Comparison of ENCODE assay signal across 13 cellular contexts in the genomic region with DNA sequence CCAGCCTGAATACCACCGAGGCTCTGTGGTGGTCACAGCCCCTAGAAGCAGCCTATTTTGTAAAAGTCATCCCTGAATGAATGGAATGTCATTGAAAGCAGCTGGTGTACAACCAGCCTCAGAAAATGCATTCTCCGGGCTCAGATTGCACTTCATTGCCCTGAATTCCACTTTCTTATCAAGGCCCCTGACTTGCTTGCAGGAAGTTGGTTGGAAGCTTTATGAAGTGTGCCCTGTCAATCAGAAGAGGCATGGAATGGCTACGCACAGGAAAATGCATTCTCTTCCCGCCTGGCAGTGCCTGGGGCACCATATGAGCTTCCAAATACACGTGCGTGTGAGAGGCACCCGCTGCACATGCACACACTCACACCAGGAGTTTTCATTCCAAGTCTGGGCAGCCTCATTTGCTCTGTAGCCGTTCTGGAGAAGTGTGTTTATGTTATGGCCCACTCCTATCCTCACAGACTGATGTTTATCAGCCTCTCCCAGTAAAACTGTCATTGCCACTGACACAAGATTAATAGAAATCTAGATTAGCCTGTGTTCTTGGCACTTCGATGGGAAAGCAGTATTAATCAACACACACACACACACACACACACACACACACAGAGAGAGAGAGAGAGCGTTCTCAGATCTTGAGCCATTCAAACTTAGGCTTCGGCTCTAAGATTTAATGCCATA.
DNase-seq lines count a peak whose midpoint lies in the region; ATAC-seq and TF ChIP-seq lines count a peak whose summit lies in the region.
"Had no signal": no experiment of that assay in that cellular context is flagged by ENCODE, and none has a peak within 500 bp of the region (broad histone marks: within the 10 kb centered on the region; RNA-seq: fewer than 3 reads in every experiment).

No MANE protein-coding gene starts in this region.

- H3K9me3 ChIP-seq in HEK293 (ENCODE audit: control insufficient read depth, insufficient read depth, low read depth, low read length) = no peaks in the 10 kb centered on the region
- no peaks in the 10 kb centered on the region for H3K9me3 ChIP-seq in colonic mucosa

- in situ Hi-C loops in astrocyte of the cerebellum (cut with HindIII; ENCODE audit: low sequenced_read_pairs) = no loop called here

- no peak overlapping the region for H3K4me3 ChIP-seq in HEK293 (ENCODE audit: low read depth, low read length)
- no peak overlapping the region for H3K4me3 ChIP-seq in astrocyte of the cerebellum (ENCODE audit: low read depth, low read length)
- no peak overlapping the region for H3K4me3 ChIP-seq in retinal pigment epithelial cell (ENCODE audit: low read length)
- H3K4me3 ChIP-seq in colonic mucosa = no peak overlapping the region
- H3K4me3 ChIP-seq: skin epidermis had no signal

- peak; percentile 57 for DNase-seq in astrocyte of the cerebellum (ENCODE audit: low read depth)
- DNase-seq in hepatic stellate cell (ENCODE audit: low spot score) = peak; percentile 55
- peak; percentile 70 for DNase-seq in retinal pigment epithelial cell (ENCODE audit: low read depth)
- no peak for DNase-seq in NOMO-1 treated with DMSO at 0.1 percent for 48 hours (lab: John Stamatoyannopoulos, UW; ENCODE audit: unreplicated experiment)
- no peak for DNase-seq in colonic mucosa
- no peak for DNase-seq in stimulated activated naive CD4-positive, alpha-beta T cell (lab: John Stamatoyannopoulos, UW)
- DNase-seq: activated CD8-positive, alpha-beta memory T cell treated with anti-CD3 and anti-CD28 coated beads, Interleukin-2, amount 10 ng/mL, durations not matched to agents 7 days and 5 days; CD4-positive, CD25-positive, alpha-beta regulatory T cell; NCI-H748 treated with DMSO at 0.1 percent for 48 hours; T-helper 2 cell had no signal

- H3K27ac ChIP-seq in HEK293 (ENCODE audit: extremely low read depth, low read depth, low read length) (peak overlapping the region; percentile 89), colonic mucosa (no peak overlapping the region)

- H3K36me3 ChIP-seq in HEK293 (ENCODE audit: control insufficient read depth in 2 of 2, insufficient read depth in 1 of 2, low read length in 2 of 2) = peaks cover 5 to 8% of the 10 kb centered on the region in 2 experiments; a peak in 2 of 3 replicates
- no peaks in the 10 kb centered on the region for H3K36me3 ChIP-seq in colonic mucosa

- H3K4me1 ChIP-seq in HEK293 (ENCODE audit: control insufficient read depth, insufficient read depth, low read length) (peaks cover 27% of the 10 kb centered on the region), colonic mucosa (no peaks in the 10 kb centered on the region)

- H3K9ac ChIP-seq in colonic mucosa (ENCODE audit: low read depth in 2 of 2, low read length in 2 of 2) = no peak overlapping the region

- H3K27me3 ChIP-seq in colonic mucosa = no peaks in the 10 kb centered on the region

- POLR2A ChIA-PET in HEK293 (lab: Yijun Ruan, JAX) = interaction anchor here (0.9 to 1.2 kb wide), 2 partner anchors 32 to 34 kb away, joined by 3 to 4 read pairs; no protein-coding TSS in a partner anchor

- CTCF ChIA-PET in HEK293 (lab: Yijun Ruan, JAX) = interaction anchor here (0.6 to 1.7 kb wide), 5 partner anchors 35 to 149 kb away, joined by 3 to 4 read pairs (median 3); no protein-coding TSS in a partner anchor

- intact Hi-C loops in colonic mucosa (cut with DNase I) = no loop called here

- TF ChIP-seq CTCF in HEK293 (tag by site-specific recombination; IDR thresholded peaks at IDR 0.05) = no peak
- no peak for TF ChIP-seq CTCF in astrocyte of the cerebellum (IDR thresholded peaks at IDR 0.05; ENCODE audit: low read depth, low read length, missing control alignments)
- no peak for TF ChIP-seq CTCF in retinal pigment epithelial cell (conservative IDR thresholded peaks at IDR 0.05; ENCODE audit: low read depth, low read length)
- no peak for TF ChIP-seq CTCF in colonic mucosa (IDR thresholded peaks at IDR 0.05)

- no peak for ATAC-seq in HG03097 (IDR thresholded peaks at IDR 0.05; ENCODE audit: low FRiP score, unreplicated experiment)
- ATAC-seq: activated CD8-positive, alpha-beta memory T cell treated with anti-CD3 and anti-CD28 coated beads, Interleukin-2, amount 10 ng/mL, durations not matched to agents 7 days and 5 days had no signal

TF ChIP-seq in HEK293, 187 proteins besides CTCF, POLR2A, EP300 and RAD21 (continues in another document):
- TF ChIP-seq ZNF426 (tag by site-specific recombination; IDR thresholded peaks at IDR 0.05) = no peak
- TF ChIP-seq, protein P1, sequence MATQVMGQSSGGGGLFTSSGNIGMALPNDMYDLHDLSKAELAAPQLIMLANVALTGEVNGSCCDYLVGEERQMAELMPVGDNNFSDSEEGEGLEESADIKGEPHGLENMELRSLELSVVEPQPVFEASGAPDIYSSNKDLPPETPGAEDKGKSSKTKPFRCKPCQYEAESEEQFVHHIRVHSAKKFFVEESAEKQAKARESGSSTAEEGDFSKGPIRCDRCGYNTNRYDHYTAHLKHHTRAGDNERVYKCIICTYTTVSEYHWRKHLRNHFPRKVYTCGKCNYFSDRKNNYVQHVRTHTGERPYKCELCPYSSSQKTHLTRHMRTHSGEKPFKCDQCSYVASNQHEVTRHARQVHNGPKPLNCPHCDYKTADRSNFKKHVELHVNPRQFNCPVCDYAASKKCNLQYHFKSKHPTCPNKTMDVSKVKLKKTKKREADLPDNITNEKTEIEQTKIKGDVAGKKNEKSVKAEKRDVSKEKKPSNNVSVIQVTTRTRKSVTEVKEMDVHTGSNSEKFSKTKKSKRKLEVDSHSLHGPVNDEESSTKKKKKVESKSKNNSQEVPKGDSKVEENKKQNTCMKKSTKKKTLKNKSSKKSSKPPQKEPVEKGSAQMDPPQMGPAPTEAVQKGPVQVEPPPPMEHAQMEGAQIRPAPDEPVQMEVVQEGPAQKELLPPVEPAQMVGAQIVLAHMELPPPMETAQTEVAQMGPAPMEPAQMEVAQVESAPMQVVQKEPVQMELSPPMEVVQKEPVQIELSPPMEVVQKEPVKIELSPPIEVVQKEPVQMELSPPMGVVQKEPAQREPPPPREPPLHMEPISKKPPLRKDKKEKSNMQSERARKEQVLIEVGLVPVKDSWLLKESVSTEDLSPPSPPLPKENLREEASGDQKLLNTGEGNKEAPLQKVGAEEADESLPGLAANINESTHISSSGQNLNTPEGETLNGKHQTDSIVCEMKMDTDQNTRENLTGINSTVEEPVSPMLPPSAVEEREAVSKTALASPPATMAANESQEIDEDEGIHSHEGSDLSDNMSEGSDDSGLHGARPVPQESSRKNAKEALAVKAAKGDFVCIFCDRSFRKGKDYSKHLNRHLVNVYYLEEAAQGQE (tag by site-specific recombination; IDR thresholded peaks at IDR 0.05) = 0 out of 2 replicates have a peak, but pooled peaks have one; percentile 48
- TF ChIP-seq ZNF776 (tag by site-specific recombination; IDR thresholded peaks at IDR 0.05; ENCODE audit: borderline replicate concordance) = peak; percentile 97
- TF ChIP-seq ZNF629 (tag by site-specific recombination; IDR thresholded peaks at IDR 0.05) = peak; percentile 90
- TF ChIP-seq ATF2 (tag by site-specific recombination; IDR thresholded peaks at IDR 0.05; ENCODE audit: low read depth) = peak; percentile 61
- no peak for TF ChIP-seq ZNF266 (tag by site-specific recombination; IDR thresholded peaks at IDR 0.05; ENCODE audit: low read depth)
- peak; percentile 91 for TF ChIP-seq ZNF610 (tag by site-specific recombination; IDR thresholded peaks at IDR 0.05; ENCODE audit: borderline replicate concordance)
- TF ChIP-seq ZNF248 (tag by site-specific recombination; IDR thresholded peaks at IDR 0.05) = no peak
- TF ChIP-seq ZNF138 (tag by site-specific recombination; IDR thresholded peaks at IDR 0.05; ENCODE audit: borderline replicate concordance) = no peak
- TF ChIP-seq ZNF350 (tag by site-specific recombination; IDR thresholded peaks at IDR 0.05) = no peak
- TF ChIP-seq ZNF148 (tag by site-specific recombination; IDR thresholded peaks at IDR 0.05; ENCODE audit: borderline replicate concordance) = no peak
- TF ChIP-seq, protein P2, sequence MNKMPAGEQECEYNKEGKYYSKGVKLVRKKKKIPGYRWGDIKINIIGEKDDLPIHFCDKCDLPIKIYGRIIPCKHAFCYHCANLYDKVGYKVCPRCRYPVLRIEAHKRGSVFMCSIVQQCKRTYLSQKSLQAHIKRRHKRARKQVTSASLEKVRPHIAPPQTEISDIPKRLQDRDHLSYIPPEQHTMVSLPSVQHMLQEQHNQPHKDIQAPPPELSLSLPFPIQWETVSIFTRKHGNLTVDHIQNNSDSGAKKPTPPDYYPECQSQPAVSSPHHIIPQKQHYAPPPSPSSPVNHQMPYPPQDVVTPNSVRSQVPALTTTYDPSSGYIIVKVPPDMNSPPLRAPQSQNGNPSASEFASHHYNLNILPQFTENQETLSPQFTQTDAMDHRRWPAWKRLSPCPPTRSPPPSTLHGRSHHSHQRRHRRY (tag by site-specific recombination; IDR thresholded peaks at IDR 0.05) = peak; percentile 99

Comparison
In these comparisons a context has a peak if more than half of its experiments do, and no peak if none do; other contexts are left out.
1. DNase-seq: peak in astrocyte of the cerebellum (single experiment), hepatic stellate cell (single experiment) and retinal pigment epithelial cell (single experiment); none in NOMO-1 treated with DMSO at 0.1 percent for 48 hours (single experiment), colonic mucosa (single experiment) and stimulated activated naive CD4-positive, alpha-beta T cell (0 of 6).